30 cellular contexts compared by ENCODE assay signal in the genomic region with DNA sequence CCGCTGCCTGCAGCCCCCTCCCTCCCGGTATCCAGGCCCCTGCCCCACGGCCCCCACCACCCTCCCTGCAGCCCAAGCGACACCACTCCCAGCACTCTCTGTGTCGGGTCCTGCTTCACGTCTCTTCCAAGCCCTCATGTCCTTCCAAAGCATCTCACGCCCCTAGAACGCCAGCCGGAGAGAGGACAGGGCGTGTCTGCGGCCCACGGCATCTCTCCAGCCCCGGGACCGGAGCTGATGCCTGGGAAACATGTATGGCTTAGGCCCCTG. TPM values are rescaled to one million over a fixed set of nuclear protein-coding genes. Genes with fewer than 3 reads are reported as not detected.
"Had no signal": no experiment of that assay in that cellular context is flagged by ENCODE, and none has a peak within 500 bp of the region (broad histone marks: within the 10 kb centered on the region; RNA-seq: fewer than 3 reads in every experiment).

No MANE protein-coding gene starts in this region.

- H3K9me3 Mint-ChIP-seq: mesothelial cell of epicardium; naive thymus-derived CD4-positive, alpha-beta T cell; natural killer cell treated with Interleukin-12 subunit alpha and Interleukin-12 subunit beta and Interleukin-15 and Interleukin-18, amount 100 ng/mL, for 72 hours; neural crest cell; stimulated activated memory B cell treated with anti-CD40 and anti-IgM and Interleukin-4, amounts not matched to agents 10 μg/mL and 1 μg/mL and 100 μg/mL, for 72 hours; type B pancreatic cell had no signal

- H3K36me3 Mint-ChIP-seq: natural killer cell treated with Interleukin-12 subunit alpha and Interleukin-12 subunit beta and Interleukin-15 and Interleukin-18, amount 100 ng/mL, for 72 hours; type B pancreatic cell had no signal

- H3K27me3 ChIP-seq: left lung, neutrophil, right atrium auricular region, spleen, tibial nerve, uterus had no signal

- H3K9ac ChIP-seq: parathyroid adenoma had no signal

- H2AFZ ChIP-seq: parathyroid adenoma had no signal

- H3K4me1 Mint-ChIP-seq: naive thymus-derived CD4-positive, alpha-beta T cell; stimulated activated memory B cell treated with anti-CD40 and anti-IgM and Interleukin-4, amounts not matched to agents 10 μg/mL and 1 μg/mL and 100 μg/mL, for 72 hours had no signal

- H3K9me3 ChIP-seq: left lung, neutrophil, right atrium auricular region, spleen, tibial nerve, uterus had no signal

- H3K27ac Mint-ChIP-seq: mesothelial cell of epicardium; naive thymus-derived CD4-positive, alpha-beta T cell; natural killer cell treated with Interleukin-12 subunit alpha and Interleukin-12 subunit beta and Interleukin-15 and Interleukin-18, amount 100 ng/mL, for 72 hours; progenitor cell of endocrine pancreas; stimulated activated memory B cell treated with anti-CD40 and anti-IgM and Interleukin-4, amounts not matched to agents 10 μg/mL and 1 μg/mL and 100 μg/mL, for 72 hours; type B pancreatic cell had no signal

- H3K27ac ChIP-seq: left lung, neutrophil, parathyroid adenoma, right atrium auricular region, spleen, tibial nerve, uterus had no signal

- H3K4me3 ChIP-seq: left lung, lung, right atrium auricular region, spleen, tibial nerve, uterus had no signal

- DNase-seq: head of caudate nucleus; hippocampal formation; left colon; mesendoderm; naive thymus-derived CD4-positive, alpha-beta T cell; occipital lobe; small intestine; spleen; stimulated activated CD4-positive, alpha-beta T cell treated with anti-CD3 and anti-CD28 coated beads, Interleukin-1b, Interleukin-23, amount 100 ng/mL, for 48 hours; stimulated activated CD4-positive, alpha-beta T cell treated with anti-CD3 and anti-CD28 coated beads, Interleukin-2, amount 100 ng/mL, for 48 hours; stimulated activated CD4-positive, alpha-beta T cell treated with anti-CD3 and anti-CD28 coated beads, Interleukin-4, amount 100 ng/mL, for 4 hours; stimulated activated CD8-positive, alpha-beta memory T cell treated with anti-CD3 and anti-CD28 coated beads, Interleukin-4, amount 100 ng/mL, for 48 hours; stimulated activated naive CD4-positive, alpha-beta T cell treated with Interleukin-2 at 50 U/mL for 16 hours; stimulated activated naive CD8-positive, alpha-beta T cell treated with anti-CD3 and anti-CD28 coated beads, Interleukin-15, amount 100 ng/mL, for 72 hours; substantia nigra; uterus had no signal

- H3K4me3 Mint-ChIP-seq: mesothelial cell of epicardium; naive thymus-derived CD4-positive, alpha-beta T cell; natural killer cell treated with Interleukin-12 subunit alpha and Interleukin-12 subunit beta and Interleukin-15 and Interleukin-18, amount 100 ng/mL, for 72 hours; neural crest cell; stimulated activated memory B cell treated with anti-CD40 and anti-IgM and Interleukin-4, amounts not matched to agents 10 μg/mL and 1 μg/mL and 100 μg/mL, for 72 hours; stimulated activated naive CD8-positive, alpha-beta T cell treated with anti-CD3 and anti-CD28 coated beads, Interleukin-15, amount 100 ng/mL, for 72 hours; type B pancreatic cell had no signal

- H3K27me3 Mint-ChIP-seq: naive thymus-derived CD4-positive, alpha-beta T cell; natural killer cell treated with Interleukin-12 subunit alpha and Interleukin-12 subunit beta and Interleukin-15 and Interleukin-18, amount 100 ng/mL, for 72 hours; progenitor cell of endocrine pancreas; stimulated activated memory B cell treated with anti-CD40 and anti-IgM and Interleukin-4, amounts not matched to agents 10 μg/mL and 1 μg/mL and 100 μg/mL, for 72 hours; stimulated activated naive CD8-positive, alpha-beta T cell treated with anti-CD3 and anti-CD28 coated beads, Interleukin-15, amount 100 ng/mL, for 72 hours; type B pancreatic cell had no signal

- H3K36me3 ChIP-seq: left lung, neutrophil, right atrium auricular region, tibial nerve, uterus had no signal

- H3K4me1 ChIP-seq: left lung, parathyroid adenoma had no signal

- FAIRE-seq: keratinocyte, small intestine had no signal

- ATAC-seq: left colon; left lung; naive thymus-derived CD4-positive, alpha-beta T cell; natural killer cell treated with Interleukin-12 subunit alpha and Interleukin-12 subunit beta and Interleukin-15 and Interleukin-18, amount 100 ng/mL, for 72 hours; sciatic nerve; stimulated activated memory B cell treated with anti-CD40 and anti-IgM and Interleukin-4, amounts not matched to agents 10 μg/mL and 1 μg/mL and 100 μg/mL, for 72 hours had no signal

- H3K79me2 ChIP-seq: parathyroid adenoma had no signal

RNA-seq across cellular contexts. Expression of a gene that starts 51.1 kb away (rescaled TPM):
- polyA plus RNA-seq: naive thymus-derived CD4-positive, alpha-beta T cell had no signal
